In the genomic region with DNA sequence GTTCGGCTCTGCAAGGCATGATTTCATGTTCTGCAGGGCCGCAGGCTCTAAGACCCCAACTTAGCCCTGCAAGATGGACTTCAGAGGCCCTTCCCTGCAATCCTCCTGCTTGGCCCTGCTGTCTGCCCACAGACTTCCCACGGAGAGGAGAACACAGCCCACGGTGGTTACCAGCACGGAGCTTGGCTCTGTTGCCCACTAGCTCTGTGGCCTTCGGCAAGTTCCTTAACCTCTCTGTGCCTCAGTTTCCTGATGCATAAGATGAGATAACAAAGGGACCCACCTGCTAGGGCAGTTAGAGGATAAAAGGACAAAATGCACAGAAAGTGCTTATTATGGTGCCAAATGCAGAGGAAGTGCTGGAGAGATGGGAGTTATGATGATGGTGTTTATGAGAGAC, we compare ENCODE assay signal across 33 cellular contexts.
"Had no signal": no experiment of that assay in that cellular context is flagged by ENCODE, and none has a peak within 500 bp of the region (broad histone marks: within the 10 kb centered on the region; RNA-seq: fewer than 3 reads in every experiment).

No MANE protein-coding gene starts in this region.

- ATAC-seq: activated CD4-positive, alpha-beta T cell treated with anti-CD3 and anti-CD28 coated beads for 36 hours; activated CD4-positive, CD25-positive, alpha-beta regulatory T cell treated with anti-CD3 and anti-CD28 coated beads, Interleukin-2, amount 50 U/mL, for 24 hours; activated CD8-positive, alpha-beta memory T cell treated with anti-CD3 and anti-CD28 coated beads, Interleukin-2, amount 10 ng/mL, durations not matched to agents 7 days and 5 days; activated CD8-positive, alpha-beta T cell treated with anti-CD3 and anti-CD28 coated beads, Interleukin-2, amount 10 ng/mL, durations not matched to agents 7 days and 5 days; activated naive CD8-positive, alpha-beta T cell treated with anti-CD3 and anti-CD28 coated beads, Interleukin-2, amount 50 U/mL, for 24 hours; WTC11 had no signal

- H3K4me1 ChIP-seq: ascending aorta had no signal

- DNase-seq: activated CD4-positive, alpha-beta memory T cell treated with anti-CD3 and anti-CD28 coated beads, Interleukin-2, amount 10 ng/mL, durations not matched to agents 7 days and 5 days; activated CD4-positive, alpha-beta T cell treated with anti-CD3 and anti-CD28 coated beads for 1 hour; activated CD4-positive, alpha-beta T cell treated with anti-CD3 and anti-CD28 coated beads for 36 hours; activated CD4-positive, alpha-beta T cell treated with anti-CD3 and anti-CD28 coated beads for 48 hours; activated CD4-positive, alpha-beta T cell treated with anti-CD3 and anti-CD28 coated beads, Interleukin-2, amount 10 ng/mL, durations not matched to agents 7 days and 5 days; activated CD4-positive, alpha-beta T cell treated with anti-CD3 and anti-CD28 coated beads, Interleukin-2, amount 50 U/mL, for 48 hours; activated CD4-positive, CD25-positive, alpha-beta regulatory T cell; activated CD8-positive, alpha-beta memory T cell treated with anti-CD3 and anti-CD28 coated beads for 24 hours; activated CD8-positive, alpha-beta memory T cell treated with anti-CD3 and anti-CD28 coated beads, Interleukin-2, amount 10 ng/mL, durations not matched to agents 7 days and 5 days; activated CD8-positive, alpha-beta memory T cell treated with anti-CD3 and anti-CD28 coated beads, Interleukin-2, amount 50 U/mL, for 48 hours; activated CD8-positive, alpha-beta T cell treated with anti-CD3 and anti-CD28 coated beads, Interleukin-2, amount 10 ng/mL, durations not matched to agents 7 days and 5 days; activated effector memory CD4-positive, alpha-beta T cell treated with Interleukin-2 at 50 U/mL for 16 hours; activated gamma-delta T cell; activated naive CD4-positive, alpha-beta T cell treated with anti-CD3 and anti-CD28 coated beads, Interleukin-2, amount 10 ng/mL, durations not matched to agents 7 days and 5 days; activated naive CD4-positive, alpha-beta T cell treated with Interleukin-2 at 50 U/mL for 16 hours; activated naive CD8-positive, alpha-beta T cell treated with anti-CD3 and anti-CD28 coated beads, Interleukin-2, amount 10 ng/mL, durations not matched to agents 7 days and 5 days; activated naive CD8-positive, alpha-beta T cell treated with anti-CD3 and anti-CD28 coated beads, Interleukin-2, amount 50 U/mL, for 24 hours; activated T-cell treated with anti-CD3 and anti-CD28 coated beads, Interleukin-2, amount 50 U/mL, for 24 hours; activated T-cell treated with anti-CD3 and anti-CD28 coated beads, Interleukin-2, amount 50 U/mL, for 48 hours; amygdala; anterior cingulate cortex; caudate nucleus; cerebellar nuclear complex; T-helper 1 cell; T-helper 2 cell; T-helper 9 cell; WERI-Rb-1 had no signal

- H3K9me3 ChIP-seq: ascending aorta had no signal

- H3K27ac ChIP-seq: ascending aorta, cardiac muscle cell, WERI-Rb-1 had no signal

- H3K27me3 ChIP-seq: ascending aorta, cardiac muscle cell had no signal

- H3K36me3 ChIP-seq: ascending aorta, cardiac muscle cell, WERI-Rb-1 had no signal

- FAIRE-seq: bronchial epithelial cell, TTC549 had no signal

- H3K4me3 ChIP-seq: ascending aorta, cardiac muscle cell had no signal
